1 cellular context compared by ENCODE assay signal in genomic region chr17:2068101-2068518, GRCh38.
TF ChIP-seq lines count a peak whose summit lies in the region.

No MANE protein-coding gene starts in this region.

TF ChIP-seq in endothelial cell of umbilical vein, 7 proteins besides CTCF, POLR2A, EP300 and RAD21 (continued from another document):
- TF ChIP-seq JUN (IDR thresholded peaks at IDR 0.05; ENCODE audit: borderline replicate concordance, insufficient read depth, insufficient read length, low read depth) (no peak), MYC (IDR thresholded peaks at IDR 0.05; ENCODE audit: low read depth, low read length) (no peak), GATA2 (IDR thresholded peaks at IDR 0.05; ENCODE audit: insufficient read depth, insufficient read length, low read depth, low read length) (no peak), FOS (IDR thresholded peaks at IDR 0.05; ENCODE audit: borderline replicate concordance, insufficient read depth, low read length) (no peak), EZH2 (IDR thresholded peaks at IDR 0.05; ENCODE audit: borderline replicate concordance, low read depth, low read length, severe bottlenecking) (no peak)
- TF ChIP-seq, protein P1, sequence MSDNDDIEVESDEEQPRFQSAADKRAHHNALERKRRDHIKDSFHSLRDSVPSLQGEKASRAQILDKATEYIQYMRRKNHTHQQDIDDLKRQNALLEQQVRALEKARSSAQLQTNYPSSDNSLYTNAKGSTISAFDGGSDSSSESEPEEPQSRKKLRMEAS (IDR thresholded peaks at IDR 0.05; ENCODE audit: insufficient read depth, insufficient read length), result no peak
